Comparison of ENCODE assay signal across 20 cellular contexts in genomic region chr20:14963262-14963663, GRCh38.
DNase-seq lines count a peak whose midpoint lies in the region; FAIRE-seq and TF ChIP-seq lines count a peak whose summit lies in the region.
"Had no signal": no experiment of that assay in that cellular context is flagged by ENCODE, and none has a peak within 500 bp of the region (broad histone marks: within the 10 kb centered on the region; RNA-seq: fewer than 3 reads in every experiment).

No MANE protein-coding gene starts in this region.

- no peaks in the 10 kb centered on the region for H3K27me3 Mint-ChIP-seq in astrocyte (ENCODE audit: low read depth, unreplicated experiment)

- H3K4me3 ChIP-seq in astrocyte (ENCODE audit: insufficient read depth, low read depth, low read length): no peak overlapping the region
- H3K4me3 ChIP-seq in stomach: no peak overlapping the region

- peak overlapping the region; percentile 38 for H3K27ac Mint-ChIP-seq in astrocyte (ENCODE audit: unreplicated experiment)

- no peaks in the 10 kb centered on the region for H4K20me1 ChIP-seq in astrocyte (ENCODE audit: insufficient read depth, low read length)

- peak; percentile 55 for FAIRE-seq in astrocyte (lab: Jason Lieb, UNC)
- FAIRE-seq: A204.1, D721Med, frontal cortex, GM12891 had no signal

- H3K36me3 Mint-ChIP-seq in astrocyte (ENCODE audit: low read depth, unreplicated experiment): no peaks in the 10 kb centered on the region

- peak overlapping the region; percentile 72 for H3K4me2 ChIP-seq in astrocyte (ENCODE audit: low read length)

- H3K9me3 Mint-ChIP-seq in astrocyte (ENCODE audit: unreplicated experiment): no peaks in the 10 kb centered on the region

- H3K9ac ChIP-seq in astrocyte (ENCODE audit: low read length): no peak overlapping the region
- H3K9ac ChIP-seq: parathyroid adenoma had no signal

- H3K9me3 ChIP-seq in astrocyte (ENCODE audit: insufficient read depth, low read depth, low read length): no peaks in the 10 kb centered on the region
- H3K9me3 ChIP-seq in stomach: no peaks in the 10 kb centered on the region

- WGBS in stomach, 5 donors: 17 to 20% (median 19%) methylated on average over 3 of the region's 3 CpGs

- H2AFZ ChIP-seq in astrocyte (ENCODE audit: low read depth, low read length): peak overlapping the region; percentile 51
- H2AFZ ChIP-seq: parathyroid adenoma had no signal

- TF ChIP-seq CTCF in astrocyte (IDR thresholded peaks at IDR 0.05; ENCODE audit: insufficient read depth, low read depth, low read length) (no peak), stomach (IDR thresholded peaks at IDR 0.05) (no peak)

- H3K4me3 Mint-ChIP-seq in astrocyte (ENCODE audit: unreplicated experiment): no peak overlapping the region

- no peak for TF ChIP-seq POLR2A in stomach (IDR thresholded peaks at IDR 0.05)

- no peak for TF ChIP-seq EP300 in stomach (IDR thresholded peaks at IDR 0.05)

- no peaks in the 10 kb centered on the region for H3K36me3 ChIP-seq in astrocyte (ENCODE audit: insufficient read depth, low read length)
- H3K36me3 ChIP-seq in stomach: no peaks in the 10 kb centered on the region

- H3K79me2 ChIP-seq in astrocyte (ENCODE audit: insufficient read depth, low read length): no peaks in the 10 kb centered on the region
- H3K79me2 ChIP-seq: parathyroid adenoma had no signal

- H3K27ac ChIP-seq in astrocyte (ENCODE audit: low read depth, low read length): no peak overlapping the region
- no peak overlapping the region for H3K27ac ChIP-seq in stomach
- H3K27ac ChIP-seq: parathyroid adenoma had no signal

- intact Hi-C loops in stomach (cut with DNase I; ENCODE audit: low total_unique reads): no loop called here

- peak; percentile 40 for DNase-seq in NCI-H2171 treated with DMSO at 0.1 percent for 48 hours (lab: John Stamatoyannopoulos, UW)
- no peak for DNase-seq in NCI-H2171 (lab: John Stamatoyannopoulos, UW)
- DNase-seq in astrocyte (ENCODE audit: low read depth): peak; percentile 36
- peak; percentile 66 for DNase-seq in kidney glomerular epithelial cell (lab: John Stamatoyannopoulos, UW)
- DNase-seq in NCI-H1930 (lab: John Stamatoyannopoulos, UW): no peak
- DNase-seq in SIG-M5 treated with dmso at 0.1 percent for 504 hours (lab: John Stamatoyannopoulos, UW; ENCODE audit: unreplicated experiment): no peak
- no peak for DNase-seq in stimulated activated naive CD4-positive, alpha-beta T cell treated with Interleukin-2 at 50 U/mL for 16 hours (lab: John Stamatoyannopoulos, UW)
- no peak for DNase-seq in stomach
- DNase-seq: activated CD4-positive, alpha-beta T cell treated with anti-CD3 and anti-CD28 coated beads for 48 hours; activated gamma-delta T cell; cerebellar nuclear complex; left ventricle myocardium superior; NCI-H524; substantia nigra; SW 1271 had no signal

- H3K4me1 ChIP-seq in astrocyte (ENCODE audit: insufficient read depth, low read length): peaks cover 5% of the 10 kb centered on the region
- H3K4me1 ChIP-seq in stomach: peaks cover 0 to 4% (median 0%) of the 10 kb centered on the region in 4 donors

- no peaks in the 10 kb centered on the region for H3K27me3 ChIP-seq in astrocyte (ENCODE audit: insufficient read depth, low read length)
- no peaks in the 10 kb centered on the region for H3K27me3 ChIP-seq in stomach

- peaks cover 12% of the 10 kb centered on the region for H3K4me1 Mint-ChIP-seq in astrocyte (ENCODE audit: low read depth, unreplicated experiment)

Comparison
In these comparisons a context has a peak if more than half of its experiments do, and no peak if none do; other contexts are left out.
1. DNase-seq: peak in NCI-H2171 treated with DMSO at 0.1 percent for 48 hours (single experiment), astrocyte (single experiment) and kidney glomerular epithelial cell (single experiment); none in NCI-H2171 (single experiment), NCI-H1930 (0 of 2), SIG-M5 treated with dmso at 0.1 percent for 504 hours (single experiment), stimulated activated naive CD4-positive, alpha-beta T cell treated with Interleukin-2 at 50 U/mL for 16 hours (single experiment) and stomach (single experiment).